ENCODE assay signal across 2 cellular contexts in the genomic region with DNA sequence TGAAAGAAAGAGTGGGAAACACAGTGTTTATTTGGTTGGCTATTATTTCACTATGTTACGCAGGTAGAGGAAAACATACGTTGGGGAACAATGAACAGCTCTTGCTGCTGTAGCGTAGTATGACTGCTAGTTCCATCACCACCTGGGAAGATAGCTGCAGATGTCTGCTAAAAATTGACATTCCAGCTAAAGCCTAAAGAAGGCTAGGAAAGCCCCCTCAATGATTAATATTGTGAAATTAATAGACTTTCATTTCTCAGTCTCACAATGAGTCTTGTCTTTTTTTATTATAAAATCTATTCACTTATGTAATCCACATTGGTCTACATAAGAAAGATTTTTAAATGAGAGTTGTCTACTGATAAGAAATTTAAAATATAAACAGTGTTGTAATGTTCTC.
TF ChIP-seq lines count a peak whose summit lies in the region.

No MANE protein-coding gene starts in this region.

TF ChIP-seq in HepG2, 621 proteins besides CTCF, POLR2A, EP300 and RAD21:
- TF ChIP-seq ARNT2 (CRISPR knock-in tag; IDR thresholded peaks at IDR 0.05; ENCODE audit: low read depth) (no peak), ASH2L (IDR thresholded peaks at IDR 0.05; ENCODE audit: insufficient read length, low read depth, low read length) (no peak), KLF16 (CRISPR knock-in tag; IDR thresholded peaks at IDR 0.05) (no peak), CEBPB (IDR thresholded peaks at IDR 0.05; ENCODE audit: borderline replicate concordance, low read depth, low read length) (0 out of 2 replicates have a peak, but pooled peaks have one; percentile 4), SKI (IDR thresholded peaks at IDR 0.05; ENCODE audit: partially characterized antibody) (no peak), SMYD3 (CRISPR knock-in tag; IDR thresholded peaks at IDR 0.05) (no peak)
- TF ChIP-seq, protein P1, sequence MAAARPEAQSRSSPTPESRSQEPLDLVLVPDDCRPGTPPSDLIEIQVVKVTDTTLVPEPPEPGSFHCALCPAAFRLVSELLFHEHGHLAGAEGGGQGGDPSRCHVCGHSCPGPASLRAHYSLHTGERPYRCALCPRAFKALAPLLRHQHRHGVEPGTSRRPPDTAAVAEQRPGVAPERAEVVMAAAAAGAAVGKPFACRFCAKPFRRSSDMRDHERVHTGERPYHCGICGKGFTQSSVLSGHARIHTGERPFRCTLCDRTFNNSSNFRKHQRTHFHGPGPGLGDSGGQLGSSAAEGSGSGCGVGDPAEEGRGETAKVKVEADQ (CRISPR knock-in tag; IDR thresholded peaks at IDR 0.05; ENCODE audit: borderline replicate concordance): no peak

TF ChIP-seq in GM12878, 131 proteins besides CTCF, POLR2A, EP300 and RAD21:
- TF ChIP-seq BMI1 (IDR thresholded peaks at IDR 0.05; ENCODE audit: borderline replicate concordance) (no peak), ZNF217 (IDR thresholded peaks at IDR 0.05) (no peak), MEF2A (IDR thresholded peaks at IDR 0.05; ENCODE audit: insufficient read depth, low read depth, low read length) (no peak), BRCA1 (IDR thresholded peaks at IDR 0.05; ENCODE audit: low read depth, low read length) (no peak), BCL11A (IDR thresholded peaks at IDR 0.05; ENCODE audit: low read depth, low read length) (no peak), HDAC2 (IDR thresholded peaks at IDR 0.05) (no peak), BHLHE40 (IDR thresholded peaks at IDR 0.05; ENCODE audit: borderline replicate concordance in 1 of 2, low read depth in 2 of 2, low read length in 1 of 2) (no peak), CHD2 (IDR thresholded peaks at IDR 0.05; ENCODE audit: borderline replicate concordance, low read depth, low read length) (no peak), SMARCA5 (IDR thresholded peaks at IDR 0.05) (no peak)
- TF ChIP-seq, protein P2, sequence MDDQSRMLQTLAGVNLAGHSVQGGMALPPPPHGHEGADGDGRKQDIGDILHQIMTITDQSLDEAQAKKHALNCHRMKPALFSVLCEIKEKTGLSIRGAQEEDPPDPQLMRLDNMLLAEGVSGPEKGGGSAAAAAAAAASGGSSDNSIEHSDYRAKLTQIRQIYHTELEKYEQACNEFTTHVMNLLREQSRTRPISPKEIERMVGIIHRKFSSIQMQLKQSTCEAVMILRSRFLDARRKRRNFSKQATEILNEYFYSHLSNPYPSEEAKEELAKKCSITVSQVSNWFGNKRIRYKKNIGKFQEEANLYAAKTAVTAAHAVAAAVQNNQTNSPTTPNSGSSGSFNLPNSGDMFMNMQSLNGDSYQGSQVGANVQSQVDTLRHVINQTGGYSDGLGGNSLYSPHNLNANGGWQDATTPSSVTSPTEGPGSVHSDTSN (IDR thresholded peaks at IDR 0.05; ENCODE audit: insufficient replicate concordance, low read depth, low read length): no peak
